ENCODE assay signal across 17 cellular contexts in the genomic region with DNA sequence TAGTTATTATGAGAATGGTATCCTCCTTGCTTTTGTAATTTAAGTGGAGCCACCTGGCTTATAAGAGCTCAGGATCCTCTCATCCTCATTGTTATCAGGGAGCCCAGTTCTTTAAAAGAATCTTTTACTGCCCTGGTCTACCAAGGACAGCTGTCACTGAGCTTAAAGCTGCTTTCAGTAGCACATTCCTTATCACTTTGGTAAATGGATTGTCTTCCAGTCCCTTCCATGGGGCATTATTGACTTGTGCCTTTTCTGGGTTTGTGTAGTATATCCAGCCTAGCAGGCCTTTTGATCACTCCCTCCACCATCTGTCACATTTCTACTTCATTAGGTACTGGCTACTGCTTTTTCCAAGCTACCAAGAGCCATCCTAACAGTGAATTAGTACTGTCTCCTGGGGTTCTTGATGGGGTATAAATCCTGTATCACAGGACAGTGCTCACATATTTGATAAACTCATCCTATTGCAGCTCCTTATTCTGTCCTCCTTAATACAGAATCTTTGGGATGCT.
"Had no signal": no experiment of that assay in that cellular context is flagged by ENCODE, and none has a peak within 500 bp of the region (broad histone marks: within the 10 kb centered on the region; RNA-seq: fewer than 3 reads in every experiment).

No MANE protein-coding gene starts in this region.

- FAIRE-seq: endometrium had no signal

- H3K9me3 ChIP-seq: left lung, neutrophil, ovary, prostate gland, thyroid gland had no signal

- H3K4me1 ChIP-seq: left lung, prostate gland, thyroid gland had no signal

- H3K36me3 ChIP-seq: left lung, neutrophil, ovary, prostate gland, thyroid gland had no signal

- DNase-seq: activated CD4-positive, alpha-beta T cell treated with anti-CD3 and anti-CD28 coated beads, Interleukin-2, amount 10 ng/mL, durations not matched to agents 7 days and 5 days; activated CD4-positive, CD25-positive, alpha-beta regulatory T cell treated with anti-CD3 and anti-CD28 coated beads, Interleukin-2, amount 50 U/mL, for 72 hours; activated CD8-positive, alpha-beta T cell treated with anti-CD3 and anti-CD28 coated beads for 36 hours; activated gamma-delta T cell; activated naive CD4-positive, alpha-beta T cell treated with anti-CD3 and anti-CD28 coated beads, Interleukin-2, amount 50 U/mL, for 16 hours; activated naive CD8-positive, alpha-beta T cell treated with anti-CD3 and anti-CD28 coated beads, Interleukin-2, amount 50 U/mL, for 24 hours; kidney glomerular epithelial cell; left lung; ovary; stimulated activated CD4-positive, alpha-beta T cell treated with anti-CD3 and anti-CD28 coated beads, Interleukin-1b, Interleukin-23, amount 100 ng/mL, for 48 hours; substantia nigra; thyroid gland had no signal

- H3K4me3 ChIP-seq: left lung, lung, ovary, prostate gland, thyroid gland had no signal

- H3K27ac ChIP-seq: left lung, neutrophil, ovary, prostate gland, thyroid gland, VCaP had no signal

- H3K27me3 ChIP-seq: left lung, neutrophil, ovary, thyroid gland had no signal
